In genomic region chr12:125092108-125092871, GRCh38 we compare ENCODE assay signal across 19 cellular contexts. TPM values are rescaled to one million over a fixed set of nuclear protein-coding genes. Genes with fewer than 3 reads are reported as not detected.
DNase-seq lines count a peak whose midpoint lies in the region; ATAC-seq and TF ChIP-seq lines count a peak whose summit lies in the region.
"Had no signal": no experiment of that assay in that cellular context is flagged by ENCODE, and none has a peak within 500 bp of the region (broad histone marks: within the 10 kb centered on the region; RNA-seq: fewer than 3 reads in every experiment).

No MANE protein-coding gene starts in this region.

- peaks cover 20 to 32% of the 10 kb centered on the region in 2 donors for H3K4me1 ChIP-seq in mucosa of rectum (ENCODE audit: control insufficient read depth in 2 of 2, insufficient read depth in 2 of 2, low read length in 2 of 2)
- H3K4me1 ChIP-seq in vagina = peaks cover 17% of the 10 kb centered on the region

- H3K27me3 ChIP-seq in mucosa of rectum (ENCODE audit: control insufficient read depth in 2 of 2, insufficient read depth in 2 of 2, low read length in 2 of 2) (no peaks in the 10 kb centered on the region), vagina (no peaks in the 10 kb centered on the region)
- H3K27me3 ChIP-seq: brain microvascular endothelial cell, left lung, tibial nerve had no signal

- H3K36me3 ChIP-seq in mucosa of rectum (ENCODE audit: control insufficient read depth in 2 of 2, insufficient read depth in 2 of 2, low read length in 2 of 2) (peaks cover 23 to 26% of the 10 kb centered on the region in 2 donors), vagina (peaks cover 0 to 13% of the 10 kb centered on the region in 2 donors)

- DNase-seq in Right ventricle myocardium inferior (ENCODE audit: missing footprints) (no peak), cardiac septum (ENCODE audit: low spot score) (no peak), fibroblast of mammary gland (ENCODE audit: low read depth) (peak; percentile 6), vagina (ENCODE audit: extremely low spot score in 2 of 2) (no peak), NCI-H2029 (lab: John Stamatoyannopoulos, UW) (no peak)
- DNase-seq: activated CD4-positive, alpha-beta T cell treated with anti-CD3 and anti-CD28 coated beads, Interleukin-2, amount 50 U/mL, for 4 hours; activated naive CD4-positive, alpha-beta T cell treated with anti-CD3 and anti-CD28 coated beads, Interleukin-2, amount 50 U/mL, for 16 hours; activated T-cell treated with anti-CD3 and anti-CD28 coated beads, Interleukin-2, amount 50 U/mL, for 1 hour; NCI-H146; NCI-H345; stimulated activated CD4-positive, alpha-beta T cell treated with anti-CD3 and anti-CD28 coated beads, Interleukin-12 subunit alpha, Interleukin-12 subunit beta, amount 100 ng/mL, for 4 hours had no signal

- H3K9me3 ChIP-seq in mucosa of rectum (ENCODE audit: control insufficient read depth in 2 of 2, low read length in 2 of 2) (no peaks in the 10 kb centered on the region), vagina (no peaks in the 10 kb centered on the region)
- H3K9me3 ChIP-seq: left lung, tibial nerve had no signal

- H3K4me3 ChIP-seq in fibroblast of mammary gland (ENCODE audit: control insufficient read depth, low read depth, low read length) (no peak overlapping the region), mucosa of rectum (ENCODE audit: low read length in 2 of 2) (peak overlapping the region; percentile 50 to 56), vagina (no peak overlapping the region)
- H3K4me3 ChIP-seq: left lung, tibial nerve had no signal

- TF ChIP-seq CTCF in fibroblast of mammary gland (conservative IDR thresholded peaks at IDR 0.05; ENCODE audit: control insufficient read depth, insufficient read depth, low read depth, low read length) (no peak), vagina (IDR thresholded peaks at IDR 0.05) (no peak)

- H3K27ac ChIP-seq in mucosa of rectum (ENCODE audit: low read depth in 2 of 2, low read length in 2 of 2) (peak overlapping the region; percentile 85 to 89), vagina (peak overlapping the region; percentile 50)
- H3K27ac ChIP-seq: brain microvascular endothelial cell, C4-2B, left lung, tibial nerve had no signal

- no peak for TF ChIP-seq POLR2A in vagina (IDR thresholded peaks at IDR 0.05)

- H3K9ac ChIP-seq in mucosa of rectum (ENCODE audit: low read depth in 1 of 2, low read length in 2 of 2) = peak overlapping the region in 1 of 2 donors; percentile 58

- intact Hi-C loops in Right ventricle myocardium inferior (cut with DNase I) = loop anchor here (5.0 kb wide), 1 partner anchor 315 kb away; no protein-coding TSS in a partner anchor
- intact Hi-C loops in cardiac septum (cut with DNase I) = no loop called here
- intact Hi-C loops in vagina (cut with DNase I) = no loop called here

- ATAC-seq in Right ventricle myocardium inferior (peak; percentile 69), GM19397 (IDR thresholded peaks at IDR 0.05; ENCODE audit: unreplicated experiment) (no peak), GM21381 (IDR thresholded peaks at IDR 0.05; ENCODE audit: unreplicated experiment) (no peak)
- ATAC-seq: stimulated activated effector memory CD8-positive, alpha-beta T cell treated with anti-CD3 and anti-CD28 coated beads, Interleukin-12 subunit alpha, Interleukin-12 subunit beta, amount 100 ng/mL, for 72 hours had no signal

RNA-seq across cellular contexts. Expression of gene AACS, which starts 27.1 kb away (rescaled TPM):
- total RNA-seq in Right ventricle myocardium inferior (12.1 TPM), cardiac septum (9.0 TPM), vagina (22.3 TPM)

Comparison
In these comparisons a context has a peak if more than half of its experiments do, and no peak if none do; other contexts are left out.
1. H3K4me3 ChIP-seq: peak in mucosa of rectum (2 of 2); none in fibroblast of mammary gland (single experiment) and vagina (0 of 2).